Comparison of ENCODE assay signal across 21 cellular contexts in the genomic region with DNA sequence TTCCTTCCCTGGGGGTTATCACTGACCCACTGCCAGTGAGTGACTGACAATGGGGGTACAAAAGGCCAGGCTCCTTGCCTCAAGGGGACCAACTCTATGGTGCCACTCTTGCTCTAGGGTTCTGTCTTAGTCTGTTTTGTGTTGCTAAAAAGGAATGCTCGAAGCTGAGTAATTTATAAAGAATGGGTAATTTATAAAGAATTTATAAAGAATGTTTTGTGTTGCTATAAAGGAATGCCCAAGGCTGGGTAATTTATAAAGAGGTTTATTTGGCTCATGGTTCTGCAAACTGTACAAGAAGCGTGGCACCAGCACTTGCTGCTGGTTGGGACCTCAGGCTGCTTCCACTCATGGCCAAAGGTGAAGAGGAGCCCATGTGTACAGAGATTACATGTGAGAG. TPM values are rescaled to one million over a fixed set of nuclear protein-coding genes. Genes with fewer than 3 reads are reported as not detected.
DNase-seq lines count a peak whose midpoint lies in the region; ATAC-seq and TF ChIP-seq lines count a peak whose summit lies in the region.
"Had no signal": no experiment of that assay in that cellular context is flagged by ENCODE, and none has a peak within 500 bp of the region (broad histone marks: within the 10 kb centered on the region; RNA-seq: fewer than 3 reads in every experiment).

No MANE protein-coding gene starts in this region.

- no peaks in the 10 kb centered on the region for H3K9me2 ChIP-seq in GM23248 (ENCODE audit: insufficient read depth)

- 50 to 58% methylated on average over 2 of the region's 2 CpGs for WGBS in GM23248 (ENCODE audit: low coverage in 1 of 2, low lambda C conversion rate in 2 of 2, missing lambda C conversion rate in 2 of 2), 2 experiments
- WGBS in stomach, 5 donors: 76 to 92% (median 85%) methylated on average over 2 of the region's 2 CpGs

- intact Hi-C loops in stomach (cut with DNase I; ENCODE audit: low total_unique reads): no loop called here

- ATAC-seq in HG02981 (IDR thresholded peaks at IDR 0.05; ENCODE audit: unreplicated experiment): no peak
- ATAC-seq in GM18519 (IDR thresholded peaks at IDR 0.05; ENCODE audit: low FRiP score, unreplicated experiment): no peak
- ATAC-seq: Panc1 had no signal

- H3K36me3 ChIP-seq in GM23248 (ENCODE audit: low read depth) (no peaks in the 10 kb centered on the region), stomach (no peaks in the 10 kb centered on the region)
- H3K36me3 ChIP-seq: BE2C, MG63 had no signal

- peaks cover 7% of the 10 kb centered on the region; the same call in 1 of the 2 replicates for H3K4me1 ChIP-seq in GM23248 (ENCODE audit: insufficient read depth)
- no peaks in the 10 kb centered on the region for H3K4me1 ChIP-seq in stomach
- H3K4me1 ChIP-seq: BE2C had no signal

- no peak overlapping the region for H3K4me2 ChIP-seq in GM23248 (ENCODE audit: unreplicated experiment)

- H3F3A ChIP-seq in GM23248 (ENCODE audit: insufficient read depth): peaks cover 16% of the 10 kb centered on the region; the same call in 1 of the 2 replicates

- H3K27ac ChIP-seq in GM23248 (no peak overlapping the region), stomach (no peak overlapping the region)
- H3K27ac ChIP-seq: RWPE1 had no signal

- H4K20me1 ChIP-seq in GM23248 (ENCODE audit: insufficient read depth): no peaks in the 10 kb centered on the region

- no peak for TF ChIP-seq POLR2A in stomach (IDR thresholded peaks at IDR 0.05)

- in situ Hi-C loops in GM23248 (cut with MboI): no loop called here

- H3K9me3 ChIP-seq in GM23248 (ENCODE audit: low read depth) (peaks cover 3% of the 10 kb centered on the region), stomach (no peaks in the 10 kb centered on the region)
- H3K9me3 ChIP-seq: BE2C had no signal

- H3K79me2 ChIP-seq in GM23248 (ENCODE audit: insufficient read depth): no peaks in the 10 kb centered on the region

- no peak overlapping the region for H3K9ac ChIP-seq in GM23248

- H3K27me3 ChIP-seq in GM23248 (replicated peaks; ENCODE audit: insufficient read depth): no peaks in the 10 kb centered on the region
- H3K27me3 ChIP-seq in stomach: no peaks in the 10 kb centered on the region
- H3K27me3 ChIP-seq: MG63 had no signal

- TF ChIP-seq EP300 in stomach (IDR thresholded peaks at IDR 0.05): no peak

- TF ChIP-seq CTCF in AG10803 (conservative IDR thresholded peaks at IDR 0.05; ENCODE audit: low read length) (no peak), stomach (IDR thresholded peaks at IDR 0.05) (no peak)

- H2AFZ ChIP-seq in GM23248: no peak overlapping the region

- DNase-seq in AG10803 (ENCODE audit: low read depth) (peak; percentile 40), GM23248 (peak; percentile 37), amniotic epithelial cell (ENCODE audit: low read depth) (peak; percentile 26), renal cortical epithelial cell (ENCODE audit: low read depth) (peak; percentile 21), stomach (no peak)
- DNase-seq: BE2C; CD8-positive, alpha-beta memory T cell; DMS 273 treated with DMSO at 0.1 percent for 48 hours; DMS79; H9; KBM-7; MG63; NCI-H1105 treated with DMSO at 0.1 percent for 48 hours; NCI-H146; NCI-H1930; NCI-H526 treated with DMSO at 0.1 percent for 48 hours; SHP77 had no signal

- H3K4me3 ChIP-seq in AG10803 (ENCODE audit: low read length): no peak overlapping the region
- no peak overlapping the region for H3K4me3 ChIP-seq in GM23248
- H3K4me3 ChIP-seq in stomach: no peak overlapping the region
- H3K4me3 ChIP-seq: MG63 had no signal

RNA-seq across cellular contexts. Expression of gene RASSF8, which starts 15.8 kb away (rescaled TPM):
- 80.1 and 108 TPM in 2 replicates for total RNA-seq in GM23248 (2014; rRNA removed; shearing (Covaris generic))
- 11.2 and 13.6 TPM in 2 replicates for polyA plus RNA-seq in GM23248 (2016; fragmentation: Nextera tagmentation; extraction: Ambion mirVana)
- total RNA-seq in renal cortical epithelial cell: 48.1 and 68.5 TPM in 2 replicates
- total RNA-seq in stomach: 10 to 100 TPM in 4 of 5 donors, 1 to 10 TPM in 1; 4.6 to 66.8 (median 18.7) TPM
- polyA plus RNA-seq in stomach: 1 to 10 TPM; 3.7 to 6.0 (median 4.1) TPM
- polyA plus RNA-seq: CD8-positive, alpha-beta memory T cell had no signal
